ENCODE assay signal across 21 cellular contexts in the genomic region with DNA sequence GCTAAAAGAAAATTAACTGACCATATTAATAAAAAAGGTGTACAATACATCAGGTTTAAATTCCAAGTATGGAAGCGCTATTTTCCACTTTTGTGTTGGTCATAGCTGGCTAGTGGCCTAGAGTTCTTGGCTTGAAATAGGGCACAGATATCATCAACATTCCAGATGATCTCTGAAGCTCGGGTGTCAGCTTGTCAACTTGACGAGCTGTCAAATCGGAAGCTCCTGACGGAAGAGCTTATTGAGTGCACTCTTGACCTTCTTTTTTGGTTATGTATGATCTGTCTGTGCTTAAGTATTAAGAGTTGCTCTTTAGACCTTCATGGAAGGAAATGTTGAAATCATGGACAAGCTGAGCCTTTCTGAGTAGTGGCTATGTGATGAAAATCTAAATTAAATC.
DNase-seq lines count a peak whose midpoint lies in the region; ATAC-seq, FAIRE-seq and TF ChIP-seq lines count a peak whose summit lies in the region.
"Had no signal": no experiment of that assay in that cellular context is flagged by ENCODE, and none has a peak within 500 bp of the region (broad histone marks: within the 10 kb centered on the region; RNA-seq: fewer than 3 reads in every experiment).

No MANE protein-coding gene starts in this region.

- TF ChIP-seq CTCF in K562 (IDR thresholded peaks at IDR 0.05 in 2 of 3, conservative IDR thresholded peaks at IDR 0.05 in 1 of 3; ENCODE audit: insufficient read depth in 2 of 3, low read depth in 1 of 3, low read length in 3 of 3) (no peak), neural cell (IDR thresholded peaks at IDR 0.05; ENCODE audit: poor library complexity, severe bottlenecking) (no peak), RWPE1 (conservative IDR thresholded peaks at IDR 0.05; ENCODE audit: low read depth) (no peak)

- H3K79me2 ChIP-seq in K562 (ENCODE audit: control insufficient read depth, insufficient read depth, low read length) (no peaks in the 10 kb centered on the region), neural cell (replicated peaks; ENCODE audit: insufficient read depth, low read length) (no peaks in the 10 kb centered on the region)

- in situ Hi-C loops in K562 (cut with MboI): no loop called here

- H3K4me3 ChIP-seq in K562 (no peak overlapping the region), neural cell (ENCODE audit: low read length) (peak overlapping the region; percentile 21)
- H3K4me3 ChIP-seq: GM23248, SJCRH30 had no signal

- TF ChIP-seq EP300 in Ishikawa (IDR thresholded peaks at IDR 0.05; ENCODE audit: borderline replicate concordance) (no peak), K562 (IDR thresholded peaks at IDR 0.05; ENCODE audit: low read length) (no peak), neural cell (conservative IDR thresholded peaks at IDR 0.05; ENCODE audit: poor library complexity, severe bottlenecking) (no peak)

- H3K4me1 ChIP-seq in K562 (replicated peaks in 1 of 2; ENCODE audit: control insufficient read depth in 2 of 2, insufficient read depth in 2 of 2, low read length in 2 of 2): no peaks in the 10 kb centered on the region
- H3K4me1 ChIP-seq: BE2C had no signal

- H3K9me3 ChIP-seq in K562 (replicated peaks; ENCODE audit: control insufficient read depth, insufficient read depth, low read depth, low read length): no peaks in the 10 kb centered on the region
- no peaks in the 10 kb centered on the region for H3K9me3 ChIP-seq in neural cell (ENCODE audit: low read length)
- H3K9me3 ChIP-seq: BE2C, SJCRH30 had no signal

- H3K9me1 ChIP-seq in K562 (ENCODE audit: control insufficient read depth, insufficient read depth, low read length): no peaks in the 10 kb centered on the region

- ATAC-seq in K562 (no peak), GM18517 (IDR thresholded peaks at IDR 0.05; ENCODE audit: unreplicated experiment) (no peak), GM19395 (IDR thresholded peaks at IDR 0.05; ENCODE audit: unreplicated experiment) (no peak)

- no peaks in the 10 kb centered on the region for H3F3A ChIP-seq in neural cell (ENCODE audit: insufficient read depth, low read length, poor library complexity, severe bottlenecking)

- CTCF ChIA-PET in K562 (lab: Yijun Ruan, JAX; ENCODE audit: low intra/inter-chr PET ratio) (no interaction called here), RWPE1 (lab: Yijun Ruan, JAX) (interaction anchor here (0.5 kb wide), 1 partner anchor 60 kb away, joined by 6 read pairs; no protein-coding TSS in a partner anchor)

- H3K9me2 ChIP-seq in neural cell (ENCODE audit: insufficient read depth, low read length): no peaks in the 10 kb centered on the region

- intact Hi-C loops in K562 (cut with micrococcal nuclease): no loop called here

- H3K36me3 ChIP-seq in K562 (ENCODE audit: control insufficient read depth, insufficient read depth, low read length) (no peaks in the 10 kb centered on the region), neural cell (ENCODE audit: insufficient read depth, low read length) (no peaks in the 10 kb centered on the region)
- H3K36me3 ChIP-seq: BE2C, SJCRH30 had no signal

- no peak overlapping the region for H3K9ac ChIP-seq in K562 (ENCODE audit: insufficient read depth in 1 of 2, low read depth in 2 of 2, low read length in 2 of 2)
- no peak overlapping the region for H3K9ac ChIP-seq in neural cell (ENCODE audit: low read length)
- H3K9ac ChIP-seq: GM23248 had no signal

- H2AFZ ChIP-seq in K562 (ENCODE audit: low read depth, low read length) (no peak overlapping the region), neural cell (ENCODE audit: low read depth, low read length) (no peak overlapping the region)
- H2AFZ ChIP-seq: GM23248 had no signal

- DNase-seq in NCI-H2196 (lab: John Stamatoyannopoulos, UW; ENCODE audit: unreplicated experiment) (peak; percentile 7), NCI-H2196 treated with DMSO at 0.1 percent for 48 hours (lab: John Stamatoyannopoulos, UW; ENCODE audit: unreplicated experiment) (no peak), K562 (ENCODE audit: extremely low read depth in 1 of 4, low spot score in 3 of 4) (no peak), RWPE1 (ENCODE audit: low spot score) (no peak)
- DNase-seq: 8988T; BE2C; Calu3; CD4-positive, alpha-beta T cell; DMS79; GM23248; HCEC 1CT; IMR-90; NCI-H1930; NCI-H226; NCI-H526 treated with DMSO at 0.1 percent for 48 hours; OCI-M1; SJCRH30 had no signal

- H4K20me1 ChIP-seq in K562 (replicated peaks; ENCODE audit: control insufficient read depth, insufficient read depth, low read length): no peaks in the 10 kb centered on the region
- H4K20me1 ChIP-seq in neural cell (ENCODE audit: insufficient read depth): no peaks in the 10 kb centered on the region

- no peak for TF ChIP-seq POLR2A in K562 (conservative IDR thresholded peaks at IDR 0.05)

- peaks cover 0 to under 1% of the 10 kb centered on the region in 2 experiments; a peak in 1 of 5 replicates for H3K27me3 ChIP-seq in K562 (ENCODE audit: control insufficient read depth in 2 of 2, insufficient read depth in 2 of 2, low read length in 2 of 2)
- H3K27me3 ChIP-seq in neural cell (ENCODE audit: insufficient read depth, low read depth, low read length): no peaks in the 10 kb centered on the region
- H3K27me3 ChIP-seq: SJCRH30 had no signal

- no peak for FAIRE-seq in K562 (lab: Jason Lieb, UNC)

- POLR2A ChIA-PET in K562 (lab: Yijun Ruan, JAX) (interaction anchor here (1.2 kb wide), 1 partner anchor 12 kb away, joined by 3 read pairs; no protein-coding TSS in a partner anchor), RWPE1 (lab: Yijun Ruan, JAX; ENCODE audit: low non-redundant PET) (no interaction called here)

- H3K27ac ChIP-seq in K562 (ENCODE audit: extremely low read depth, low read depth, low read length) (no peak overlapping the region), neural cell (ENCODE audit: low read length) (peak overlapping the region; percentile 52), RWPE1 (no peak overlapping the region)
- H3K27ac ChIP-seq: GM23248, SJCRH30 had no signal

- no peak overlapping the region for H3K4me2 ChIP-seq in K562 (ENCODE audit: insufficient read depth, low read length)
- no peak overlapping the region for H3K4me2 ChIP-seq in neural cell (ENCODE audit: low read length)

- no peak for TF ChIP-seq RAD21 in Ishikawa (IDR thresholded peaks at IDR 0.05; ENCODE audit: low read depth)
- no peak for TF ChIP-seq RAD21 in K562 (CRISPR knock-in tag; conservative IDR thresholded peaks at IDR 0.05 in 1 of 2, IDR thresholded peaks at IDR 0.05 in 1 of 2)
- TF ChIP-seq RAD21 in neural cell (conservative IDR thresholded peaks at IDR 0.05): no peak

- BruUV-seq in K562 (replicated peaks; lab: Mats Ljungman, UMichigan): no TSS peak

- 1% methylated on average over 5 of the region's 5 CpGs for WGBS in K562 (ENCODE audit: insufficient coverage, low coverage, missing lambda C conversion rate)

TF ChIP-seq in Ishikawa, 13 proteins besides CTCF, POLR2A, EP300 and RAD21:
- TF ChIP-seq, protein P1, sequence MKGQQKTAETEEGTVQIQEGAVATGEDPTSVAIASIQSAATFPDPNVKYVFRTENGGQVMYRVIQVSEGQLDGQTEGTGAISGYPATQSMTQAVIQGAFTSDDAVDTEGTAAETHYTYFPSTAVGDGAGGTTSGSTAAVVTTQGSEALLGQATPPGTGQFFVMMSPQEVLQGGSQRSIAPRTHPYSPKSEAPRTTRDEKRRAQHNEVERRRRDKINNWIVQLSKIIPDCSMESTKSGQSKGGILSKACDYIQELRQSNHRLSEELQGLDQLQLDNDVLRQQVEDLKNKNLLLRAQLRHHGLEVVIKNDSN (IDR thresholded peaks at IDR 0.05): no peak
- TF ChIP-seq NFIC (IDR thresholded peaks at IDR 0.05) (0 out of 2 replicates have a peak, but pooled peaks have one; percentile 33), CEBPB (IDR thresholded peaks at IDR 0.05) (no peak), TEAD4 (IDR thresholded peaks at IDR 0.05) (0 out of 2 replicates have a peak, but pooled peaks have one; percentile 30)
- TF ChIP-seq, protein P2, sequence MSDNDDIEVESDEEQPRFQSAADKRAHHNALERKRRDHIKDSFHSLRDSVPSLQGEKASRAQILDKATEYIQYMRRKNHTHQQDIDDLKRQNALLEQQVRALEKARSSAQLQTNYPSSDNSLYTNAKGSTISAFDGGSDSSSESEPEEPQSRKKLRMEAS (IDR thresholded peaks at IDR 0.05): no peak

TF ChIP-seq in K562, 482 proteins besides CTCF, POLR2A, EP300 and RAD21:
- TF ChIP-seq MEIS2 (IDR thresholded peaks at IDR 0.05; ENCODE audit: partially characterized antibody) (peak; percentile 54), TCF3 (CRISPR knock-in tag; IDR thresholded peaks at IDR 0.05) (no peak)
- TF ChIP-seq, protein P3, sequence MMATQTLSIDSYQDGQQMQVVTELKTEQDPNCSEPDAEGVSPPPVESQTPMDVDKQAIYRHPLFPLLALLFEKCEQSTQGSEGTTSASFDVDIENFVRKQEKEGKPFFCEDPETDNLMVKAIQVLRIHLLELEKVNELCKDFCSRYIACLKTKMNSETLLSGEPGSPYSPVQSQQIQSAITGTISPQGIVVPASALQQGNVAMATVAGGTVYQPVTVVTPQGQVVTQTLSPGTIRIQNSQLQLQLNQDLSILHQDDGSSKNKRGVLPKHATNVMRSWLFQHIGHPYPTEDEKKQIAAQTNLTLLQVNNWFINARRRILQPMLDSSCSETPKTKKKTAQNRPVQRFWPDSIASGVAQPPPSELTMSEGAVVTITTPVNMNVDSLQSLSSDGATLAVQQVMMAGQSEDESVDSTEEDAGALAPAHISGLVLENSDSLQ (IDR thresholded peaks at IDR 0.05): peak; percentile 27; the same call in 1 of the 2 replicates

TF ChIP-seq in neural cell, 6 proteins besides CTCF, POLR2A, EP300 and RAD21 (continues in another document):
- TF ChIP-seq, protein P4, sequence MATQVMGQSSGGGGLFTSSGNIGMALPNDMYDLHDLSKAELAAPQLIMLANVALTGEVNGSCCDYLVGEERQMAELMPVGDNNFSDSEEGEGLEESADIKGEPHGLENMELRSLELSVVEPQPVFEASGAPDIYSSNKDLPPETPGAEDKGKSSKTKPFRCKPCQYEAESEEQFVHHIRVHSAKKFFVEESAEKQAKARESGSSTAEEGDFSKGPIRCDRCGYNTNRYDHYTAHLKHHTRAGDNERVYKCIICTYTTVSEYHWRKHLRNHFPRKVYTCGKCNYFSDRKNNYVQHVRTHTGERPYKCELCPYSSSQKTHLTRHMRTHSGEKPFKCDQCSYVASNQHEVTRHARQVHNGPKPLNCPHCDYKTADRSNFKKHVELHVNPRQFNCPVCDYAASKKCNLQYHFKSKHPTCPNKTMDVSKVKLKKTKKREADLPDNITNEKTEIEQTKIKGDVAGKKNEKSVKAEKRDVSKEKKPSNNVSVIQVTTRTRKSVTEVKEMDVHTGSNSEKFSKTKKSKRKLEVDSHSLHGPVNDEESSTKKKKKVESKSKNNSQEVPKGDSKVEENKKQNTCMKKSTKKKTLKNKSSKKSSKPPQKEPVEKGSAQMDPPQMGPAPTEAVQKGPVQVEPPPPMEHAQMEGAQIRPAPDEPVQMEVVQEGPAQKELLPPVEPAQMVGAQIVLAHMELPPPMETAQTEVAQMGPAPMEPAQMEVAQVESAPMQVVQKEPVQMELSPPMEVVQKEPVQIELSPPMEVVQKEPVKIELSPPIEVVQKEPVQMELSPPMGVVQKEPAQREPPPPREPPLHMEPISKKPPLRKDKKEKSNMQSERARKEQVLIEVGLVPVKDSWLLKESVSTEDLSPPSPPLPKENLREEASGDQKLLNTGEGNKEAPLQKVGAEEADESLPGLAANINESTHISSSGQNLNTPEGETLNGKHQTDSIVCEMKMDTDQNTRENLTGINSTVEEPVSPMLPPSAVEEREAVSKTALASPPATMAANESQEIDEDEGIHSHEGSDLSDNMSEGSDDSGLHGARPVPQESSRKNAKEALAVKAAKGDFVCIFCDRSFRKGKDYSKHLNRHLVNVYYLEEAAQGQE (IDR thresholded peaks at IDR 0.05; ENCODE audit: borderline replicate concordance): no peak
